Comparison of ENCODE assay signal across 15 cellular contexts in genomic region chr6:106476326-106477105, GRCh38.
A peak's percentile ranks its signal among the peaks of the same experiment; 100 is the strongest.
DNase-seq lines count a peak whose midpoint lies in the region; ATAC-seq and TF ChIP-seq lines count a peak whose summit lies in the region.
"Had no signal": no experiment of that assay in that cellular context is flagged by ENCODE, and none has a peak within 500 bp of the region (broad histone marks: within the 10 kb centered on the region; RNA-seq: fewer than 3 reads in every experiment).

No MANE protein-coding gene starts in this region.

- in situ Hi-C loops in transverse colon (cut with MboI; ENCODE audit: low pct_ligation_motif_present in 1 of 4, low pct_unique_long_range_greater_than_20kb in 1 of 4, low sequenced_read_pairs in 3 of 4): no loop called here

- TF ChIP-seq CTCF in RWPE2 (IDR thresholded peaks at IDR 0.05; ENCODE audit: poor library complexity, severe bottlenecking) (no peak), fibroblast of lung (conservative IDR thresholded peaks at IDR 0.05 in 1 of 2, IDR thresholded peaks at IDR 0.05 in 1 of 2; ENCODE audit: low read depth in 1 of 2, low read length in 2 of 2) (no peak), BE2C (IDR thresholded peaks at IDR 0.05; ENCODE audit: low read depth, low read length) (no peak), transverse colon (IDR thresholded peaks at IDR 0.05) (no peak)

- no peak overlapping the region for H2AFZ ChIP-seq in fibroblast of lung (ENCODE audit: low read length)

- H3K27ac ChIP-seq in RWPE2 (ENCODE audit: poor library complexity, severe bottlenecking) (peak overlapping the region; percentile 40), fibroblast of lung (ENCODE audit: insufficient read depth, low read length) (no peak overlapping the region), transverse colon (no peak overlapping the region)

- no peak for TF ChIP-seq POLR2A in transverse colon (IDR thresholded peaks at IDR 0.05)

- no peaks in the 10 kb centered on the region for H3K36me3 Mint-ChIP-seq in activated naive CD8-positive, alpha-beta T cell treated with anti-CD3 and anti-CD28 coated beads, Interleukin-2, amount 50 U/mL, for 24 hours (ENCODE audit: low read depth)
- H3K36me3 Mint-ChIP-seq in activated naive CD8-positive, alpha-beta T cell treated with anti-CD3 and anti-CD28 coated beads for 36 hours: no peaks in the 10 kb centered on the region
- H3K36me3 Mint-ChIP-seq in stimulated activated effector memory CD8-positive, alpha-beta T cell treated with anti-CD3 and anti-CD28 coated beads, Interleukin-12 subunit alpha, Interleukin-12 subunit beta, amount 100 ng/mL, for 72 hours: no peaks in the 10 kb centered on the region

- no peak for TF ChIP-seq EP300 in transverse colon (IDR thresholded peaks at IDR 0.05; ENCODE audit: low read depth)

- H3K4me1 Mint-ChIP-seq in activated naive CD8-positive, alpha-beta T cell treated with anti-CD3 and anti-CD28 coated beads, Interleukin-2, amount 50 U/mL, for 24 hours: peaks cover 12% of the 10 kb centered on the region
- H3K4me1 Mint-ChIP-seq in activated naive CD8-positive, alpha-beta T cell treated with anti-CD3 and anti-CD28 coated beads for 36 hours: peaks cover 8% of the 10 kb centered on the region
- no peaks in the 10 kb centered on the region for H3K4me1 Mint-ChIP-seq in stimulated activated effector memory CD8-positive, alpha-beta T cell treated with anti-CD3 and anti-CD28 coated beads, Interleukin-12 subunit alpha, Interleukin-12 subunit beta, amount 100 ng/mL, for 72 hours

- H3K27me3 ChIP-seq in RWPE2 (ENCODE audit: insufficient read depth, poor library complexity, severe bottlenecking) (no peaks in the 10 kb centered on the region), fibroblast of lung (ENCODE audit: control insufficient read depth, insufficient read depth, low read length) (no peaks in the 10 kb centered on the region), BE2C (peaks cover 49% of the 10 kb centered on the region), transverse colon (no peaks in the 10 kb centered on the region)

- H4K20me1 ChIP-seq in fibroblast of lung (ENCODE audit: control insufficient read depth, extremely low read depth, insufficient read depth, low read length): no peaks in the 10 kb centered on the region

- H3K27ac Mint-ChIP-seq in activated naive CD8-positive, alpha-beta T cell treated with anti-CD3 and anti-CD28 coated beads, Interleukin-2, amount 50 U/mL, for 24 hours: no peak overlapping the region
- no peak overlapping the region for H3K27ac Mint-ChIP-seq in activated naive CD8-positive, alpha-beta T cell treated with anti-CD3 and anti-CD28 coated beads for 36 hours
- H3K27ac Mint-ChIP-seq in stimulated activated effector memory CD8-positive, alpha-beta T cell treated with anti-CD3 and anti-CD28 coated beads, Interleukin-12 subunit alpha, Interleukin-12 subunit beta, amount 100 ng/mL, for 72 hours: no peak overlapping the region
- H3K27ac Mint-ChIP-seq: activated T-helper 1 cell treated with anti-CD3 and anti-CD28 coated beads, Interleukin-12 subunit alpha, Interleukin-12 subunit beta, Interleukin-2, Interleukin-4 antibody, amounts not matched to agents 30 ng/mL and 10 ng/mL and 1 ng/mL, durations not matched to agents 14 hours and 24 hours and 36 hours; stimulated activated naive CD8-positive, alpha-beta T cell treated with anti-CD3 and anti-CD28 coated beads, Interleukin-15, Interleukin-2, amounts not matched to agents 100 ng/mL and 50 ng/mL, for 24 hours had no signal

- H3K9me3 Mint-ChIP-seq in activated naive CD8-positive, alpha-beta T cell treated with anti-CD3 and anti-CD28 coated beads, Interleukin-2, amount 50 U/mL, for 24 hours: no peaks in the 10 kb centered on the region
- no peaks in the 10 kb centered on the region for H3K9me3 Mint-ChIP-seq in activated naive CD8-positive, alpha-beta T cell treated with anti-CD3 and anti-CD28 coated beads for 36 hours
- no peaks in the 10 kb centered on the region for H3K9me3 Mint-ChIP-seq in stimulated activated effector memory CD8-positive, alpha-beta T cell treated with anti-CD3 and anti-CD28 coated beads, Interleukin-12 subunit alpha, Interleukin-12 subunit beta, amount 100 ng/mL, for 72 hours
- H3K9me3 Mint-ChIP-seq: activated T-helper 1 cell treated with anti-CD3 and anti-CD28 coated beads, Interleukin-12 subunit alpha, Interleukin-12 subunit beta, Interleukin-2, Interleukin-4 antibody, amounts not matched to agents 30 ng/mL and 10 ng/mL and 1 ng/mL, durations not matched to agents 14 hours and 24 hours and 36 hours; stimulated activated naive CD8-positive, alpha-beta T cell treated with anti-CD3 and anti-CD28 coated beads, Interleukin-15, Interleukin-2, amounts not matched to agents 100 ng/mL and 50 ng/mL, for 24 hours had no signal

- H3K4me1 ChIP-seq in RWPE2 (ENCODE audit: insufficient read depth, poor library complexity, severe bottlenecking) (peaks cover 45% of the 10 kb centered on the region), fibroblast of lung (ENCODE audit: control insufficient read depth, extremely low read depth, insufficient read depth, low read length) (no peaks in the 10 kb centered on the region), BE2C (no peaks in the 10 kb centered on the region), transverse colon (peaks cover 0 to 4% (median 0%) of the 10 kb centered on the region in 4 donors)

- WGBS in transverse colon (ENCODE audit: low coverage in 1 of 2), 2 donors: 72 to 90% methylated on average over 2 of the region's 2 CpGs

- H3K4me2 ChIP-seq in fibroblast of lung (ENCODE audit: extremely low read depth, insufficient read depth, low read length): no peak overlapping the region

- no peaks in the 10 kb centered on the region for H3K27me3 Mint-ChIP-seq in activated naive CD8-positive, alpha-beta T cell treated with anti-CD3 and anti-CD28 coated beads, Interleukin-2, amount 50 U/mL, for 24 hours
- no peaks in the 10 kb centered on the region for H3K27me3 Mint-ChIP-seq in activated naive CD8-positive, alpha-beta T cell treated with anti-CD3 and anti-CD28 coated beads for 36 hours
- H3K27me3 Mint-ChIP-seq: stimulated activated naive CD8-positive, alpha-beta T cell treated with anti-CD3 and anti-CD28 coated beads, Interleukin-15, Interleukin-2, amounts not matched to agents 100 ng/mL and 50 ng/mL, for 24 hours had no signal

- no peaks in the 10 kb centered on the region for H3K79me2 ChIP-seq in fibroblast of lung (ENCODE audit: control insufficient read depth, insufficient read depth, low read length)

- H3K4me3 ChIP-seq in RWPE2 (ENCODE audit: severe bottlenecking) (no peak overlapping the region), fibroblast of lung (replicated peaks in 1 of 4; ENCODE audit: control extremely low read depth in 1 of 4, insufficient read depth in 1 of 4, low read depth in 3 of 4, low read length in 4 of 4) (no peak overlapping the region), BE2C (ENCODE audit: low read depth, low read length) (no peak overlapping the region), transverse colon (no peak overlapping the region)

- intact Hi-C loops in transverse colon (cut with DNase I; ENCODE audit: low total_unique reads): no loop called here

- H3K4me3 Mint-ChIP-seq in activated naive CD8-positive, alpha-beta T cell treated with anti-CD3 and anti-CD28 coated beads, Interleukin-2, amount 50 U/mL, for 24 hours: no peak overlapping the region
- H3K4me3 Mint-ChIP-seq in activated naive CD8-positive, alpha-beta T cell treated with anti-CD3 and anti-CD28 coated beads for 36 hours: no peak overlapping the region
- no peak overlapping the region for H3K4me3 Mint-ChIP-seq in stimulated activated effector memory CD8-positive, alpha-beta T cell treated with anti-CD3 and anti-CD28 coated beads, Interleukin-12 subunit alpha, Interleukin-12 subunit beta, amount 100 ng/mL, for 72 hours
- H3K4me3 Mint-ChIP-seq: activated T-helper 1 cell treated with anti-CD3 and anti-CD28 coated beads, Interleukin-12 subunit alpha, Interleukin-12 subunit beta, Interleukin-2, Interleukin-4 antibody, amounts not matched to agents 30 ng/mL and 10 ng/mL and 1 ng/mL, durations not matched to agents 14 hours and 24 hours and 36 hours; stimulated activated naive CD8-positive, alpha-beta T cell treated with anti-CD3 and anti-CD28 coated beads, Interleukin-15, Interleukin-2, amounts not matched to agents 100 ng/mL and 50 ng/mL, for 24 hours had no signal

- DNase-seq in activated naive CD8-positive, alpha-beta T cell treated with anti-CD3 and anti-CD28 coated beads, Interleukin-2, amount 50 U/mL, for 24 hours: no peak
- no peak for DNase-seq in activated naive CD8-positive, alpha-beta T cell treated with anti-CD3 and anti-CD28 coated beads for 36 hours
- DNase-seq in RWPE2 (ENCODE audit: low spot score) (no peak), fibroblast of lung (ENCODE audit: low read depth in 2 of 2) (peak; percentile 43 to 90), BE2C (no peak), transverse colon (no peak)
- no peak for DNase-seq in stimulated activated effector memory CD8-positive, alpha-beta T cell treated with anti-CD3 and anti-CD28 coated beads, Interleukin-12 subunit alpha, Interleukin-12 subunit beta, amount 100 ng/mL, for 72 hours (ENCODE audit: low spot score in 2 of 2)
- DNase-seq in stimulated activated CD4-positive, alpha-beta T cell treated with anti-CD3 and anti-CD28 coated beads, Interleukin-2, amount 100 ng/mL, for 48 hours: no peak
- DNase-seq: activated CD4-positive, alpha-beta T cell treated with anti-CD3 and anti-CD28 coated beads, Interleukin-2, amount 50 U/mL, for 1 hour; islet precursor cell; NCI-H1694 treated with DMSO at 0.1 percent for 48 hours; NCI-H526; Right ventricle myocardium superior had no signal

- ATAC-seq in activated naive CD8-positive, alpha-beta T cell treated with anti-CD3 and anti-CD28 coated beads, Interleukin-2, amount 50 U/mL, for 24 hours: peak; percentile 21
- ATAC-seq in RWPE2 (ENCODE audit: low read depth): peak; percentile 69
- peak; percentile 51 for ATAC-seq in stimulated activated effector memory CD8-positive, alpha-beta T cell treated with anti-CD3 and anti-CD28 coated beads, Interleukin-12 subunit alpha, Interleukin-12 subunit beta, amount 100 ng/mL, for 72 hours

- no peaks in the 10 kb centered on the region for H3K36me3 ChIP-seq in RWPE2 (ENCODE audit: low read depth)
- no peaks in the 10 kb centered on the region for H3K36me3 ChIP-seq in fibroblast of lung (ENCODE audit: control insufficient read depth, insufficient read depth, low read length)
- H3K36me3 ChIP-seq in BE2C: no peaks in the 10 kb centered on the region
- H3K36me3 ChIP-seq in transverse colon: no peaks in the 10 kb centered on the region

- H3K9ac ChIP-seq in fibroblast of lung (ENCODE audit: insufficient read depth, low read length): no peak overlapping the region

- H3K9me3 ChIP-seq in RWPE2 (ENCODE audit: severe bottlenecking) (no peaks in the 10 kb centered on the region), fibroblast of lung (ENCODE audit: control insufficient read depth, insufficient read depth, low read depth, low read length) (no peaks in the 10 kb centered on the region), BE2C (no peaks in the 10 kb centered on the region), transverse colon (no peaks in the 10 kb centered on the region)

Comparison
In these comparisons a context has a peak if more than half of its experiments do, and no peak if none do; other contexts are left out.
1. DNase-seq: peak in fibroblast of lung (2 of 2); none in activated naive CD8-positive, alpha-beta T cell treated with anti-CD3 and anti-CD28 coated beads, Interleukin-2, amount 50 U/mL, for 24 hours (single experiment), activated naive CD8-positive, alpha-beta T cell treated with anti-CD3 and anti-CD28 coated beads for 36 hours (single experiment), RWPE2 (single experiment), stimulated activated effector memory CD8-positive, alpha-beta T cell treated with anti-CD3 and anti-CD28 coated beads, Interleukin-12 subunit alpha, Interleukin-12 subunit beta, amount 100 ng/mL, for 72 hours (0 of 2), stimulated activated CD4-positive, alpha-beta T cell treated with anti-CD3 and anti-CD28 coated beads, Interleukin-2, amount 100 ng/mL, for 48 hours (0 of 2), BE2C (single experiment) and transverse colon (single experiment).
2. Peak in every context shown above with its lines, with median percentiles within 50 percentile points of each other: ATAC-seq.